1 cellular context compared by ENCODE assay signal in the genomic region with DNA sequence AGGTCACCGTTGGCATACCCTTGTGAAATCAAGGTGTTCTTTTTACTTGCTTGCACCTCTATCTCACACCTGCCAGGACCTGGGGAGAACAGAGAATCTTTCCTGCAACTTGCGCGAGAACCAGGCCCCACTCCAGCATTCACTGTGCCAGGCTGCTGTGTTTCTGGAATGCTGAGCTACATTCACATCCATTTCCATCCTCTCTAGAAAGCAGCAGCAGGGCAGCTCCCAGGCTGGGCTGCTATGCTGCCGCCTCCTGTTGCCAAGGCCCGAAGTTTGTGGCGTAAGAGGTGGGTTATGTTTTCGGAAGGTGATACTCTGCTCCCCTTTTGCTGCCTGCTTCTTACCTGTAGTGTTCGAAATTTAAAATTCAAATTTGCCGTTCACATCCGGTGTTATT.
TF ChIP-seq lines count a peak whose summit lies in the region.

No MANE protein-coding gene starts in this region.

TF ChIP-seq in H1, 55 proteins besides CTCF, POLR2A, EP300 and RAD21:
- TF ChIP-seq RNF2 (IDR thresholded peaks at IDR 0.05; ENCODE audit: borderline replicate concordance, low read depth, low read length, missing control alignments, poor library complexity, severe bottlenecking) (no peak), E2F6 (IDR thresholded peaks at IDR 0.05) (no peak), NANOG (IDR thresholded peaks at IDR 0.05; ENCODE audit: insufficient read depth, low read depth, low read length, poor library complexity, severe bottlenecking) (no peak), SUZ12 (IDR thresholded peaks at IDR 0.05; ENCODE audit: low read length) (no peak), CBX5 (IDR thresholded peaks at IDR 0.05; ENCODE audit: low read depth, low read length) (no peak), TAF7 (optimal IDR thresholded peaks at IDR 0.05; ENCODE audit: borderline replicate concordance, low read depth, low read length) (no peak)
